In genomic region chr19:18919895-18920204, GRCh38 we compare ENCODE assay signal across 8 cellular contexts. TPM values are rescaled to one million over a fixed set of nuclear protein-coding genes. Genes with fewer than 3 reads are reported as not detected.
DNase-seq lines count a peak whose midpoint lies in the region; ATAC-seq and TF ChIP-seq lines count a peak whose summit lies in the region.

No MANE protein-coding gene starts in this region.

- peaks cover 11 to 40% (median 31%) of the 10 kb centered on the region in 9 donors for H3K4me1 ChIP-seq in heart right ventricle
- peaks cover 21% of the 10 kb centered on the region for H3K4me1 ChIP-seq in mesenchymal stem cell (ENCODE audit: control insufficient read depth, insufficient read depth, low read depth, low read length)
- H3K4me1 ChIP-seq in vagina, result peaks cover 45% of the 10 kb centered on the region

- H2BK5ac ChIP-seq in mesenchymal stem cell (ENCODE audit: low read depth, low read length, poor library complexity, severe bottlenecking), result no peak overlapping the region

- H3K18ac ChIP-seq in mesenchymal stem cell (ENCODE audit: low read depth in 1 of 2, low read length in 2 of 2), result peak overlapping the region; percentile 9 to 88

- H3K4me3 ChIP-seq in heart right ventricle, result peak overlapping the region; percentile 65 to 98 (median 88)
- H3K4me3 ChIP-seq in mesenchymal stem cell (ENCODE audit: insufficient read depth in 1 of 2, low read depth in 1 of 2, low read length in 2 of 2), result peak overlapping the region; percentile 92 to 96
- peak overlapping the region; percentile 73 to 93 for H3K4me3 ChIP-seq in vagina

- peaks cover 0 to 4% (median 0%) of the 10 kb centered on the region in 5 experiments for H3K9me3 Mint-ChIP-seq in brain

- peak overlapping the region; percentile 12 to 86 for H3K4ac ChIP-seq in mesenchymal stem cell (ENCODE audit: low read depth in 1 of 2, low read length in 2 of 2)

- no peaks in the 10 kb centered on the region for H3K27me3 ChIP-seq in heart right ventricle
- no peaks in the 10 kb centered on the region for H3K27me3 ChIP-seq in mesenchymal stem cell (ENCODE audit: control insufficient read depth in 1 of 2, insufficient read depth in 1 of 2, low read length in 2 of 2)
- no peaks in the 10 kb centered on the region for H3K27me3 ChIP-seq in vagina

- DNase-seq in heart right ventricle (no peak), Right ventricle myocardium inferior (ENCODE audit: missing footprints) (no peak), mesenchymal stem cell (no peak), vagina (ENCODE audit: extremely low spot score in 2 of 2) (no peak), SW 1271 (lab: John Stamatoyannopoulos, UW) (no peak), ureter (ENCODE audit: low spot score) (no peak)

- H2AFZ ChIP-seq in mesenchymal stem cell (ENCODE audit: low read depth, low read length), result no peak overlapping the region

- H4K91ac ChIP-seq in mesenchymal stem cell (ENCODE audit: low read length), result peak overlapping the region; percentile 75

- H4K8ac ChIP-seq in mesenchymal stem cell (ENCODE audit: low read length), result peak overlapping the region; percentile 79

- H3K36me3 ChIP-seq in heart right ventricle, result peaks cover 0 to 63% (median 27%) of the 10 kb centered on the region in 9 donors
- peaks cover 44% of the 10 kb centered on the region in 2 experiments for H3K36me3 ChIP-seq in mesenchymal stem cell (ENCODE audit: control insufficient read depth in 1 of 2, insufficient read depth in 2 of 2, low read depth in 1 of 2, low read length in 2 of 2)
- peaks cover 0 to 37% of the 10 kb centered on the region in 2 donors for H3K36me3 ChIP-seq in vagina

- TF ChIP-seq CTCF in heart right ventricle (IDR thresholded peaks at IDR 0.05) (no peak), brain (conservative IDR thresholded peaks at IDR 0.05) (no peak), vagina (IDR thresholded peaks at IDR 0.05) (no peak)

- H2BK120ac ChIP-seq in mesenchymal stem cell (ENCODE audit: low read depth, low read length), result peak overlapping the region; percentile 37

- no peak for TF ChIP-seq POLR2A in vagina (IDR thresholded peaks at IDR 0.05)

- H3K27me3 Mint-ChIP-seq in brain, result peaks cover 6% of the 10 kb centered on the region

- peak overlapping the region; percentile 74 for H3K4me2 ChIP-seq in mesenchymal stem cell (ENCODE audit: low read length, poor library complexity, severe bottlenecking)

- peaks cover 31% of the 10 kb centered on the region for H3K79me1 ChIP-seq in mesenchymal stem cell (replicated peaks; ENCODE audit: low read length, poor library complexity, severe bottlenecking)

- no peak overlapping the region for H2AK5ac ChIP-seq in mesenchymal stem cell (ENCODE audit: low read length, severe bottlenecking)

- H3K14ac ChIP-seq in mesenchymal stem cell (ENCODE audit: low read length in 2 of 2), result no peak overlapping the region

- H2BK15ac ChIP-seq in mesenchymal stem cell (ENCODE audit: low read depth, poor library complexity, severe bottlenecking), result no peak overlapping the region

- WGBS in heart right ventricle, 2 donors, result 1% methylated on average over 15 of the region's 15 CpGs
- 10% methylated on average over 14 of the region's 15 CpGs for WGBS in mesenchymal stem cell

- H3K23ac ChIP-seq in mesenchymal stem cell (ENCODE audit: low read length in 2 of 2), result no peak overlapping the region

- no peaks in the 10 kb centered on the region for H3K9me3 ChIP-seq in heart right ventricle
- H3K9me3 ChIP-seq in mesenchymal stem cell (ENCODE audit: control insufficient read depth, low read length), result no peaks in the 10 kb centered on the region
- no peaks in the 10 kb centered on the region for H3K9me3 ChIP-seq in vagina

- H2BK12ac ChIP-seq in mesenchymal stem cell (ENCODE audit: low read length in 2 of 2), result no peak overlapping the region

- peak overlapping the region; percentile 99 for H3K9ac ChIP-seq in mesenchymal stem cell (ENCODE audit: low read length)

- peak in 1 of 8 donors; percentile 24 for ATAC-seq in heart right ventricle
- ATAC-seq in Right ventricle myocardium inferior, result no peak
- ATAC-seq in GM21367 (IDR thresholded peaks at IDR 0.05; ENCODE audit: unreplicated experiment), result no peak

- H3K27ac Mint-ChIP-seq in brain, result peak overlapping the region; percentile 49 to 99 (median 94)

- H3K4me3 Mint-ChIP-seq in brain, result peak overlapping the region; percentile 83 to 96 (median 93)

- peak overlapping the region in 9 of 10 donors; percentile 55 to 91 (median 78) for H3K27ac ChIP-seq in heart right ventricle
- peak overlapping the region; percentile 17 for H3K27ac ChIP-seq in mesenchymal stem cell (ENCODE audit: low read length, poor library complexity, severe bottlenecking)
- H3K27ac ChIP-seq in vagina, result peak overlapping the region; percentile 34

- intact Hi-C loops in heart right ventricle (cut with DNase I), result loop anchor here in 2 of 10 donors (1.0 to 10.0 kb wide), 3 partner anchors 20 to 455 kb away; partner anchors contain the start of gene HOMER3 (in 1 of the 2)
- intact Hi-C loops in Right ventricle myocardium inferior (cut with DNase I), result loop anchor here (1.0 to 10.0 kb wide), 2 partner anchors 349 to 465 kb away; partner anchors contain the start of gene UBA52
- intact Hi-C loops in vagina (cut with DNase I), result no loop called here

- peaks cover 42% of the 10 kb centered on the region for H3K4me1 Mint-ChIP-seq in brain

- peaks cover 63% of the 10 kb centered on the region for H3K36me3 Mint-ChIP-seq in brain

RNA-seq across cellular contexts. Expression of gene DDX49, which starts 0.3 kb away (rescaled TPM):
- total RNA-seq in heart right ventricle, result 10 to 100 TPM; 16.2 to 29.8 (median 21.3) TPM
- 10 to 100 TPM; 44.4 to 74.5 TPM for polyA plus RNA-seq in heart right ventricle
- total RNA-seq in Right ventricle myocardium inferior, result 25.6 TPM
- 76.8 TPM for polyA plus RNA-seq in brain (ENCODE audit: insufficient read depth, low read depth, low replicate concordance)
- 19.4 TPM for polyA plus RNA-seq in mesenchymal stem cell (2013, experiment 1 of 2)
- 18.6 TPM for polyA plus RNA-seq in mesenchymal stem cell (2013, experiment 2 of 2)
- 36.3 TPM for total RNA-seq in vagina
- 34.4 TPM for total RNA-seq in ureter

RNA-seq across cellular contexts. Expression of gene COPE, which starts 0.7 kb away (rescaled TPM):
- 100 to 1,000 TPM; 102 to 157 (median 117) TPM for total RNA-seq in heart right ventricle
- polyA plus RNA-seq in heart right ventricle, result 100 to 1,000 TPM; 166 to 302 TPM
- total RNA-seq in Right ventricle myocardium inferior, result 139 TPM
- polyA plus RNA-seq in brain (ENCODE audit: insufficient read depth, low read depth, low replicate concordance), result 291 TPM
- 214 TPM for polyA plus RNA-seq in mesenchymal stem cell (2013, experiment 1 of 2)
- 238 TPM for polyA plus RNA-seq in mesenchymal stem cell (2013, experiment 2 of 2)
- 212 TPM for total RNA-seq in vagina
- 149 TPM for total RNA-seq in ureter

RNA-seq across cellular contexts. Expression of gene HOMER3, which starts 21.2 kb away (rescaled TPM):
- total RNA-seq in heart right ventricle (10 to 100 TPM; 10.4 to 23.2 (median 13.6) TPM), Right ventricle myocardium inferior (15.2 TPM), vagina (30.9 TPM), ureter (23.2 TPM)
- polyA plus RNA-seq in heart right ventricle (10 to 100 TPM; 20.8 to 24.8 TPM), brain (ENCODE audit: insufficient read depth, low read depth, low replicate concordance) (35.0 TPM)
- polyA plus RNA-seq in mesenchymal stem cell (2013, experiment 1 of 2), result 54.3 TPM
- 55.7 TPM for polyA plus RNA-seq in mesenchymal stem cell (2013, experiment 2 of 2)

RNA-seq across cellular contexts. Expression of gene CERS1, which starts 23.9 kb away (rescaled TPM):
- total RNA-seq in heart right ventricle, result 1 to 10 TPM in 6 of 10 donors, under 1 TPM in 4; 0.42 to 3.3 (median 1.3) TPM
- under 1 TPM; 0.37 to 0.49 TPM for polyA plus RNA-seq in heart right ventricle
- total RNA-seq in Right ventricle myocardium inferior, result 0.30 TPM
- 104 TPM for polyA plus RNA-seq in brain (ENCODE audit: insufficient read depth, low read depth, low replicate concordance)
- 1.5 TPM for polyA plus RNA-seq in mesenchymal stem cell (2013, experiment 1 of 2)
- polyA plus RNA-seq in mesenchymal stem cell (2013, experiment 2 of 2), result 1.6 TPM
- 0.49 TPM for total RNA-seq in vagina
- total RNA-seq in ureter, result 0.55 TPM

Comparison
In these comparisons a context has a peak if more than half of its experiments do, and no peak if none do; other contexts are left out.
1. H3K27ac ChIP-seq: peak in every context shown above with its lines; median percentile 78 in heart right ventricle; 34 in vagina; 17 in mesenchymal stem cell.